ENCODE assay signal across 23 cellular contexts in genomic region chr3:19526071-19526470, GRCh38.
"Had no signal": no experiment of that assay in that cellular context is flagged by ENCODE, and none has a peak within 500 bp of the region (broad histone marks: within the 10 kb centered on the region; RNA-seq: fewer than 3 reads in every experiment).

No MANE protein-coding gene starts in this region.

- ATAC-seq: foreskin keratinocyte; left cardiac atrium; natural killer cell treated with Interleukin-12 subunit alpha and Interleukin-12 subunit beta and Interleukin-15 and Interleukin-18, amount 100 ng/mL, for 72 hours; stimulated activated naive B cell treated with anti-CD40 and anti-IgM and Interleukin-4, amounts not matched to agents 10 μg/mL and 1 μg/mL and 100 μg/mL, for 72 hours; stimulated activated naive CD8-positive, alpha-beta T cell treated with anti-CD3 and anti-CD28 coated beads, Interleukin-15, amount 100 ng/mL, for 72 hours had no signal

- H3K27me3 ChIP-seq: foreskin keratinocyte, hepatocyte, neural progenitor cell, ovary, right atrium auricular region, sigmoid colon, testis, tibial nerve had no signal

- DNase-seq: dermis blood vessel endothelial cell; foreskin keratinocyte; head of caudate nucleus; kidney; left cardiac atrium; left ventricle myocardium inferior; mesenchymal stem cell; midbrain; nucleus accumbens; ovary; sigmoid colon; stimulated activated CD4-positive, alpha-beta T cell treated with anti-CD3 and anti-CD28 coated beads, Interleukin-2, amount 100 ng/mL, for 24 hours; stimulated activated CD4-positive, alpha-beta T cell treated with anti-CD3 and anti-CD28 coated beads, Interleukin-4, amount 100 ng/mL, for 4 hours; stimulated activated naive B cell treated with anti-CD40 and anti-IgM and Interleukin-4, amounts not matched to agents 10 μg/mL and 1 μg/mL and 100 μg/mL, for 72 hours; stimulated activated naive CD8-positive, alpha-beta T cell treated with anti-CD3 and anti-CD28 coated beads, Interleukin-15, amount 100 ng/mL, for 72 hours; testis had no signal

- H3K4me1 ChIP-seq: foreskin keratinocyte, left ventricle myocardium inferior, neural progenitor cell, right atrium auricular region, testis, tibial nerve had no signal

- H3K9me3 ChIP-seq: left ventricle myocardium inferior, ovary, right atrium auricular region, sigmoid colon, testis had no signal

- H3K4me3 ChIP-seq: hepatocyte, left ventricle myocardium inferior, lung, neural progenitor cell, ovary, right atrium auricular region, sigmoid colon, skin epidermis, testis, tibial nerve had no signal

- H3K27ac ChIP-seq: foreskin keratinocyte, hepatocyte, left ventricle myocardium inferior, neural progenitor cell, ovary, right atrium auricular region, sigmoid colon, skin epidermis, testis, tibial nerve had no signal

- H3K36me3 ChIP-seq: left ventricle myocardium inferior, neural progenitor cell, ovary, right atrium auricular region, sigmoid colon, tibial nerve had no signal
